ENCODE assay signal across 1 cellular context in genomic region chr19:35619290-35619923, GRCh38.
TF ChIP-seq lines count a peak whose summit lies in the region.

No MANE protein-coding gene starts in this region.

TF ChIP-seq in HEK293, 187 proteins besides CTCF, POLR2A, EP300 and RAD21 (continued from another document):
- no peak for TF ChIP-seq ZBTB11 (tag by site-specific recombination; conservative IDR thresholded peaks at IDR 0.05; ENCODE audit: low read depth)
- TF ChIP-seq ZBTB44 (tag by site-specific recombination; IDR thresholded peaks at IDR 0.05), result no peak
- no peak for TF ChIP-seq OSR2 (tag by site-specific recombination; IDR thresholded peaks at IDR 0.05)
- no peak for TF ChIP-seq ZNF146 (tag by site-specific recombination; IDR thresholded peaks at IDR 0.05)
- no peak for TF ChIP-seq ZNF174 (tag by site-specific recombination; IDR thresholded peaks at IDR 0.05)
- no peak for TF ChIP-seq ZNF398 (tag by site-specific recombination; IDR thresholded peaks at IDR 0.05)
- no peak for TF ChIP-seq ZNF433 (tag by site-specific recombination; IDR thresholded peaks at IDR 0.05; ENCODE audit: low read depth)
- TF ChIP-seq ZBTB20 (tag by site-specific recombination; IDR thresholded peaks at IDR 0.05), result no peak
- TF ChIP-seq ZNF426 (tag by site-specific recombination; IDR thresholded peaks at IDR 0.05), result no peak
- no peak for TF ChIP-seq ZNF335 (tag by site-specific recombination; conservative IDR thresholded peaks at IDR 0.05)
- TF ChIP-seq ZBTB10 (tag by site-specific recombination; IDR thresholded peaks at IDR 0.05), result no peak
- no peak for TF ChIP-seq ZNF214 (tag by site-specific recombination; IDR thresholded peaks at IDR 0.05; ENCODE audit: borderline replicate concordance)
- TF ChIP-seq ZNF692 (tag by site-specific recombination; IDR thresholded peaks at IDR 0.05), result no peak
- TF ChIP-seq ZNF670 (tag by site-specific recombination; IDR thresholded peaks at IDR 0.05; ENCODE audit: low read depth), result no peak
